8 cellular contexts compared by ENCODE assay signal in genomic region chr7:45573636-45574470, GRCh38. TPM values are rescaled to one million over a fixed set of nuclear protein-coding genes. Genes with fewer than 3 reads are reported as not detected.
A peak's percentile ranks its signal among the peaks of the same experiment; 100 is the strongest.
DNase-seq lines count a peak whose midpoint lies in the region; ATAC-seq and TF ChIP-seq lines count a peak whose summit lies in the region.

TSS of gene ADCY1 (plus strand) at chr7:45574368. CDS start at chr7:45574544, 176 bp downstream.

- BruUV-seq in IMR-90 (replicated peaks; lab: Mats Ljungman, UMichigan), result no TSS peak

- peak; percentile 31; the same call in 1 of the 2 replicates for ATAC-seq in IMR-90 (ENCODE audit: low read depth)
- peak in 1 of 4 donors; percentile 13 for ATAC-seq in right lobe of liver
- ATAC-seq in upper lobe of right lung, result no peak

- no peak for TF ChIP-seq RAD21 in IMR-90 (IDR thresholded peaks at IDR 0.05; ENCODE audit: low read length)

- H2BK20ac ChIP-seq in IMR-90 (ENCODE audit: low read depth, low read length), result no peak within 1 kb of the TSS

- no peaks in the 10 kb centered on the region for H3K79me1 ChIP-seq in IMR-90 (ENCODE audit: low read depth in 1 of 2, low read length in 2 of 2)

- peak within 1 kb of the TSS; percentile 54 for H3K4me2 ChIP-seq in IMR-90 (ENCODE audit: low read depth, low read length)

- no peak within 1 kb of the TSS for H3K18ac ChIP-seq in IMR-90 (ENCODE audit: low read depth, low read length)

- dilution Hi-C loops in IMR-90 (cut with HindIII; ENCODE audit: low sequenced_read_pairs, unreplicated experiment), result no loop called here

- POLR2A ChIA-PET in IMR-90 (lab: Charles Lee; ENCODE audit: unreplicated experiment), result no interaction called here

- TF ChIP-seq CTCF in GM10266 (IDR thresholded peaks at IDR 0.05; ENCODE audit: control insufficient read depth, insufficient read depth, low read depth, missing control alignments), result no peak
- TF ChIP-seq CTCF in IMR-90 (conservative IDR thresholded peaks at IDR 0.05; ENCODE audit: low read depth, low read length), result no peak
- no peak for TF ChIP-seq CTCF in brain microvascular endothelial cell (IDR thresholded peaks at IDR 0.05; ENCODE audit: low read depth, low read length, missing control alignments)
- TF ChIP-seq CTCF in right lobe of liver (IDR thresholded peaks at IDR 0.05), result no peak
- TF ChIP-seq CTCF in upper lobe of right lung (IDR thresholded peaks at IDR 0.05), result no peak

- peaks cover 56% of the 10 kb centered on the region for H3K27me3 ChIP-seq in IMR-90 (ENCODE audit: control insufficient read depth, insufficient read depth, low read length)
- peaks cover 47% of the 10 kb centered on the region for H3K27me3 ChIP-seq in brain microvascular endothelial cell (replicated peaks)
- H3K27me3 ChIP-seq in right lobe of liver, result no peaks in the 10 kb centered on the region
- peaks cover 36% of the 10 kb centered on the region for H3K27me3 ChIP-seq in upper lobe of right lung

- H2BK120ac ChIP-seq in IMR-90 (ENCODE audit: low read depth, low read length), result no peak within 1 kb of the TSS

- H2BK15ac ChIP-seq in IMR-90 (ENCODE audit: low read depth, low read length), result no peak within 1 kb of the TSS

- CTCF ChIA-PET in IMR-90 (lab: Yijun Ruan, JAX), result no interaction called here

- intact Hi-C loops in IMR-90 (cut with micrococcal nuclease) (no loop called here), right lobe of liver (cut with DNase I) (no loop called here), upper lobe of right lung (cut with DNase I) (no loop called here)

- no peak within 1 kb of the TSS for H2AK9ac ChIP-seq in IMR-90 (replicated peaks; ENCODE audit: low read depth, low read length, poor library complexity)

- H3K9me1 ChIP-seq in IMR-90 (ENCODE audit: insufficient read depth, low read length), result no peaks in the 10 kb centered on the region

- H4K91ac ChIP-seq in IMR-90 (ENCODE audit: insufficient read depth, low read depth, low read length), result no peak within 1 kb of the TSS

- H4K20me1 ChIP-seq in IMR-90 (ENCODE audit: insufficient read depth, low read length), result no peaks in the 10 kb centered on the region

- 7% methylated on average over 25 of the region's 89 CpGs; no CpG with 5 or more reads in 1 of the 2 experiments for WGBS in IMR-90 (ENCODE audit: extremely low coverage in 2 of 2, insufficient read length in 1 of 2), 2 experiments
- WGBS in right lobe of liver (ENCODE audit: insufficient coverage, low coverage, low lambda C conversion rate, missing lambda C conversion rate), result 8% methylated on average over 15 of the region's 89 CpGs

- H3K9me3 ChIP-seq in IMR-90 (ENCODE audit: control insufficient read depth, insufficient read depth, low read length), result no peaks in the 10 kb centered on the region; the same call in 1 of the 2 replicates
- H3K9me3 ChIP-seq in right lobe of liver, result no peaks in the 10 kb centered on the region
- H3K9me3 ChIP-seq in upper lobe of right lung, result no peaks in the 10 kb centered on the region

- no peak within 1 kb of the TSS for H2BK5ac ChIP-seq in IMR-90 (ENCODE audit: low read depth, low read length, poor library complexity, severe bottlenecking)

- no peak within 1 kb of the TSS for H3K56ac ChIP-seq in IMR-90 (ENCODE audit: extremely low read depth, insufficient read depth, low read length)

- in situ Hi-C loops in IMR-90 (cut with MboI; ENCODE audit: low sequenced_read_pairs) (no loop called here), brain microvascular endothelial cell (cut with HindIII; ENCODE audit: low pct_ligation_motif_present, low sequenced_read_pairs) (no loop called here)

- no peak within 1 kb of the TSS for H3K4ac ChIP-seq in IMR-90 (ENCODE audit: low read depth, low read length)

- H4K5ac ChIP-seq in IMR-90 (ENCODE audit: low read depth, low read length), result no peak within 1 kb of the TSS

- H3K4me3 ChIP-seq in IMR-90 (ENCODE audit: insufficient read depth, low read depth, low read length) (peak within 1 kb of the TSS; percentile 35), brain microvascular endothelial cell (ENCODE audit: low read depth, low read length) (peak within 1 kb of the TSS; percentile 43), right lobe of liver (peak within 1 kb of the TSS; percentile 40 to 51 (median 51)), upper lobe of right lung (peak within 1 kb of the TSS; percentile 50)

- H2AFZ ChIP-seq in IMR-90 (replicated peaks; ENCODE audit: low read length, poor library complexity), result peak within 1 kb of the TSS; percentile 84

- H3K9ac ChIP-seq in IMR-90 (ENCODE audit: low read depth, low read length), result no peak within 1 kb of the TSS

- H3K4me1 ChIP-seq in IMR-90 (ENCODE audit: control insufficient read depth, insufficient read depth, low read length) (peaks cover 2% of the 10 kb centered on the region; the same call in 1 of the 2 replicates), right lobe of liver (peaks cover 0 to 11% (median 3%) of the 10 kb centered on the region in 4 donors), upper lobe of right lung (peaks cover 8% of the 10 kb centered on the region)

- DNase-seq in GM10266 (ENCODE audit: extremely low spot score) (peak; percentile 80), IMR-90 (no peak), brain microvascular endothelial cell (no peak), right lobe of liver (no peak), upper lobe of right lung (no peak), OCI-M2 (lab: John Stamatoyannopoulos, UW; ENCODE audit: unreplicated experiment) (no peak), HPDE6-E6E7 (ENCODE audit: extremely low spot score) (no peak), hepatic stellate cell (ENCODE audit: low spot score) (no peak)

- no peak for TF ChIP-seq POLR2A in IMR-90 (IDR thresholded peaks at IDR 0.05; ENCODE audit: low read depth, low read length)
- TF ChIP-seq POLR2A in right lobe of liver (IDR thresholded peaks at IDR 0.05), result no peak

- H3K36me3 ChIP-seq in IMR-90 (ENCODE audit: control insufficient read depth, insufficient read depth, low read length), result no peaks in the 10 kb centered on the region
- no peaks in the 10 kb centered on the region for H3K36me3 ChIP-seq in brain microvascular endothelial cell (replicated peaks)
- H3K36me3 ChIP-seq in right lobe of liver, result no peaks in the 10 kb centered on the region
- no peaks in the 10 kb centered on the region for H3K36me3 ChIP-seq in upper lobe of right lung

- H3K14ac ChIP-seq in IMR-90 (replicated peaks; ENCODE audit: low read depth, low read length), result no peak within 1 kb of the TSS

- H2AK5ac ChIP-seq in IMR-90 (ENCODE audit: low read depth, low read length), result no peak within 1 kb of the TSS

- no peak within 1 kb of the TSS for H3K23ac ChIP-seq in IMR-90 (ENCODE audit: low read depth, low read length)

- no peak within 1 kb of the TSS for H4K8ac ChIP-seq in IMR-90 (ENCODE audit: low read depth in 2 of 2, low read length in 2 of 2)

- H3K27ac ChIP-seq in IMR-90 (ENCODE audit: insufficient read depth, low read length), result no peak within 1 kb of the TSS
- H3K27ac ChIP-seq in brain microvascular endothelial cell, result no peak within 1 kb of the TSS
- no peak within 1 kb of the TSS for H3K27ac ChIP-seq in right lobe of liver
- no peak within 1 kb of the TSS for H3K27ac ChIP-seq in upper lobe of right lung

TF ChIP-seq in IMR-90, 13 proteins besides CTCF, POLR2A, EP300 and RAD21:
- no peak for TF ChIP-seq CHD1 (IDR thresholded peaks at IDR 0.05; ENCODE audit: low read depth, low read length)
- no peak for TF ChIP-seq SMC3 (IDR thresholded peaks at IDR 0.05; ENCODE audit: low read depth, low read length)
- TF ChIP-seq CEBPB (IDR thresholded peaks at IDR 0.05; ENCODE audit: low read depth, low read length), result no peak
- TF ChIP-seq RFX5 (IDR thresholded peaks at IDR 0.05; ENCODE audit: low read depth, low read length), result no peak
- TF ChIP-seq NFE2L2 (IDR thresholded peaks at IDR 0.05; ENCODE audit: low read depth, low read length), result no peak
- no peak for TF ChIP-seq USF2 (IDR thresholded peaks at IDR 0.05; ENCODE audit: low read depth, low read length)
- no peak for TF ChIP-seq MAZ (IDR thresholded peaks at IDR 0.05; ENCODE audit: borderline replicate concordance, low read depth, low read length)
- TF ChIP-seq BHLHE40 (IDR thresholded peaks at IDR 0.05; ENCODE audit: low read depth, low read length), result no peak
- TF ChIP-seq ELK1 (IDR thresholded peaks at IDR 0.05; ENCODE audit: borderline replicate concordance, low read depth, low read length), result no peak
- no peak for TF ChIP-seq FOS (IDR thresholded peaks at IDR 0.05; ENCODE audit: low read depth, low read length)
- TF ChIP-seq MXI1 (IDR thresholded peaks at IDR 0.05; ENCODE audit: borderline replicate concordance, low read depth, low read length), result no peak

RNA-seq across cellular contexts. Expression of gene ADCY1, which starts in this region (rescaled TPM):
- 0.18 and 0.28 TPM in 2 replicates for total RNA-seq in IMR-90 (2012; rRNA removed)
- 0.24 and 0.30 TPM in 2 replicates for polyA plus RNA-seq in IMR-90 (2012; rRNA removed)
- polyA plus RNA-seq in IMR-90 (2012; cell fraction: cytosol; rRNA removed), result 0.19 and 0.30 TPM in 2 replicates
- polyA plus RNA-seq in IMR-90 (2012; cell fraction: nucleus; rRNA removed; ENCODE audit: low replicate concordance), result 0.05 and 0.11 TPM in 2 replicates
- total RNA-seq in right lobe of liver, result 10 to 100 TPM in 2 of 6 experiments, 1 to 10 TPM in 4; 7.2 to 17.6 (median 9.3) TPM
- 3.9 TPM for total RNA-seq in upper lobe of right lung

Comparison
In these comparisons a context has a peak if more than half of its experiments do, and no peak if none do; other contexts are left out.
1. Peak in ATAC-seq, H3K4me3 ChIP-seq and H3K4me2 ChIP-seq in IMR-90; RNA of the gene not detected or under 1 TPM.